ENCODE assay signal across 1 cellular context in genomic region chr20:64067733-64068307, GRCh38.
TF ChIP-seq lines count a peak whose summit lies in the region.

No MANE protein-coding gene starts in this region.

TF ChIP-seq in H1, 55 proteins besides CTCF, POLR2A, EP300 and RAD21:
- no peak for TF ChIP-seq SIN3A (conservative IDR thresholded peaks at IDR 0.05 in 1 of 2, IDR thresholded peaks at IDR 0.05 in 1 of 2; ENCODE audit: low read depth in 1 of 2, low read length in 2 of 2)
- TF ChIP-seq CHD2 (IDR thresholded peaks at IDR 0.05; ENCODE audit: low read length) = no peak
- TF ChIP-seq PHF8 (conservative IDR thresholded peaks at IDR 0.05; ENCODE audit: low read depth, low read length) = no peak
- no peak for TF ChIP-seq TEAD4 (IDR thresholded peaks at IDR 0.05; ENCODE audit: low read depth, low read length)
TF ChIP-seq in H1: peak in this region for 0.
